Comparison of ENCODE assay signal across 1 cellular context in the genomic region with DNA sequence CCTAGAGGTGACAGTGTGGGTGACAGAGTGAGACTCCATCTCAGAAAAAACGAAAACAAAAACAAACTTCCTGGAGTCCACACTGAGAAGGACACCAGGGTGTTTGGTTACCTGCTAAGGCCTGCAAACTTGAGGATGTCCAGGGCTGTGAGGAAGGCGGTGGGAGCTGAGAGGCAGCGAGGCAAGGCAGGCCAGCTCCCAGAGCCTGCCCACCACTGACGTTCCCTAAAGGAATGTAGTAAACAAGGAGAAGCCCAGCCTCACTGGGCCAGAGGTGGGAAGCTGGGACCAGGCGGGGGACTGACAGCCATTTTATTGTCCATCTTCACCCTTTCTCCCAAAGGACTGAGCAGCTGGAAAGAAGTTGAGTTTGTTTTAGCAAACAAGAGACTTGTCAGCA.
TF ChIP-seq lines count a peak whose summit lies in the region.

No MANE protein-coding gene starts in this region.

TF ChIP-seq in H1, 55 proteins besides CTCF, POLR2A, EP300 and RAD21:
- TF ChIP-seq KDM5A (IDR thresholded peaks at IDR 0.05; ENCODE audit: low read length) (no peak), JUN (IDR thresholded peaks at IDR 0.05; ENCODE audit: low read depth, low read length) (no peak), HDAC2 (IDR thresholded peaks at IDR 0.05; ENCODE audit: borderline replicate concordance in 1 of 2, low read depth in 2 of 2, low read length in 2 of 2) (no peak), SP1 (IDR thresholded peaks at IDR 0.05; ENCODE audit: low read depth, low read length) (no peak)
- TF ChIP-seq, protein P1, sequence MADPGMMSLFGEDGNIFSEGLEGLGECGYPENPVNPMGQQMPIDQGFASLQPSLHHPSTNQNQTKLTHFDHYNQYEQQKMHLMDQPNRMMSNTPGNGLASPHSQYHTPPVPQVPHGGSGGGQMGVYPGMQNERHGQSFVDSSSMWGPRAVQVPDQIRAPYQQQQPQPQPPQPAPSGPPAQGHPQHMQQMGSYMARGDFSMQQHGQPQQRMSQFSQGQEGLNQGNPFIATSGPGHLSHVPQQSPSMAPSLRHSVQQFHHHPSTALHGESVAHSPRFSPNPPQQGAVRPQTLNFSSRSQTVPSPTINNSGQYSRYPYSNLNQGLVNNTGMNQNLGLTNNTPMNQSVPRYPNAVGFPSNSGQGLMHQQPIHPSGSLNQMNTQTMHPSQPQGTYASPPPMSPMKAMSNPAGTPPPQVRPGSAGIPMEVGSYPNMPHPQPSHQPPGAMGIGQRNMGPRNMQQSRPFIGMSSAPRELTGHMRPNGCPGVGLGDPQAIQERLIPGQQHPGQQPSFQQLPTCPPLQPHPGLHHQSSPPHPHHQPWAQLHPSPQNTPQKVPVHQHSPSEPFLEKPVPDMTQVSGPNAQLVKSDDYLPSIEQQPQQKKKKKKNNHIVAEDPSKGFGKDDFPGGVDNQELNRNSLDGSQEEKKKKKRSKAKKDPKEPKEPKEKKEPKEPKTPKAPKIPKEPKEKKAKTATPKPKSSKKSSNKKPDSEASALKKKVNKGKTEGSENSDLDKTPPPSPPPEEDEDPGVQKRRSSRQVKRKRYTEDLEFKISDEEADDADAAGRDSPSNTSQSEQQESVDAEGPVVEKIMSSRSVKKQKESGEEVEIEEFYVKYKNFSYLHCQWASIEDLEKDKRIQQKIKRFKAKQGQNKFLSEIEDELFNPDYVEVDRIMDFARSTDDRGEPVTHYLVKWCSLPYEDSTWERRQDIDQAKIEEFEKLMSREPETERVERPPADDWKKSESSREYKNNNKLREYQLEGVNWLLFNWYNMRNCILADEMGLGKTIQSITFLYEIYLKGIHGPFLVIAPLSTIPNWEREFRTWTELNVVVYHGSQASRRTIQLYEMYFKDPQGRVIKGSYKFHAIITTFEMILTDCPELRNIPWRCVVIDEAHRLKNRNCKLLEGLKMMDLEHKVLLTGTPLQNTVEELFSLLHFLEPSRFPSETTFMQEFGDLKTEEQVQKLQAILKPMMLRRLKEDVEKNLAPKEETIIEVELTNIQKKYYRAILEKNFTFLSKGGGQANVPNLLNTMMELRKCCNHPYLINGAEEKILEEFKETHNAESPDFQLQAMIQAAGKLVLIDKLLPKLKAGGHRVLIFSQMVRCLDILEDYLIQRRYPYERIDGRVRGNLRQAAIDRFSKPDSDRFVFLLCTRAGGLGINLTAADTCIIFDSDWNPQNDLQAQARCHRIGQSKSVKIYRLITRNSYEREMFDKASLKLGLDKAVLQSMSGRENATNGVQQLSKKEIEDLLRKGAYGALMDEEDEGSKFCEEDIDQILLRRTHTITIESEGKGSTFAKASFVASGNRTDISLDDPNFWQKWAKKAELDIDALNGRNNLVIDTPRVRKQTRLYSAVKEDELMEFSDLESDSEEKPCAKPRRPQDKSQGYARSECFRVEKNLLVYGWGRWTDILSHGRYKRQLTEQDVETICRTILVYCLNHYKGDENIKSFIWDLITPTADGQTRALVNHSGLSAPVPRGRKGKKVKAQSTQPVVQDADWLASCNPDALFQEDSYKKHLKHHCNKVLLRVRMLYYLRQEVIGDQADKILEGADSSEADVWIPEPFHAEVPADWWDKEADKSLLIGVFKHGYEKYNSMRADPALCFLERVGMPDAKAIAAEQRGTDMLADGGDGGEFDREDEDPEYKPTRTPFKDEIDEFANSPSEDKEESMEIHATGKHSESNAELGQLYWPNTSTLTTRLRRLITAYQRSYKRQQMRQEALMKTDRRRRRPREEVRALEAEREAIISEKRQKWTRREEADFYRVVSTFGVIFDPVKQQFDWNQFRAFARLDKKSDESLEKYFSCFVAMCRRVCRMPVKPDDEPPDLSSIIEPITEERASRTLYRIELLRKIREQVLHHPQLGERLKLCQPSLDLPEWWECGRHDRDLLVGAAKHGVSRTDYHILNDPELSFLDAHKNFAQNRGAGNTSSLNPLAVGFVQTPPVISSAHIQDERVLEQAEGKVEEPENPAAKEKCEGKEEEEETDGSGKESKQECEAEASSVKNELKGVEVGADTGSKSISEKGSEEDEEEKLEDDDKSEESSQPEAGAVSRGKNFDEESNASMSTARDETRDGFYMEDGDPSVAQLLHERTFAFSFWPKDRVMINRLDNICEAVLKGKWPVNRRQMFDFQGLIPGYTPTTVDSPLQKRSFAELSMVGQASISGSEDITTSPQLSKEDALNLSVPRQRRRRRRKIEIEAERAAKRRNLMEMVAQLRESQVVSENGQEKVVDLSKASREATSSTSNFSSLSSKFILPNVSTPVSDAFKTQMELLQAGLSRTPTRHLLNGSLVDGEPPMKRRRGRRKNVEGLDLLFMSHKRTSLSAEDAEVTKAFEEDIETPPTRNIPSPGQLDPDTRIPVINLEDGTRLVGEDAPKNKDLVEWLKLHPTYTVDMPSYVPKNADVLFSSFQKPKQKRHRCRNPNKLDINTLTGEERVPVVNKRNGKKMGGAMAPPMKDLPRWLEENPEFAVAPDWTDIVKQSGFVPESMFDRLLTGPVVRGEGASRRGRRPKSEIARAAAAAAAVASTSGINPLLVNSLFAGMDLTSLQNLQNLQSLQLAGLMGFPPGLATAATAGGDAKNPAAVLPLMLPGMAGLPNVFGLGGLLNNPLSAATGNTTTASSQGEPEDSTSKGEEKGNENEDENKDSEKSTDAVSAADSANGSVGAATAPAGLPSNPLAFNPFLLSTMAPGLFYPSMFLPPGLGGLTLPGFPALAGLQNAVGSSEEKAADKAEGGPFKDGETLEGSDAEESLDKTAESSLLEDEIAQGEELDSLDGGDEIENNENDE (IDR thresholded peaks at IDR 0.05; ENCODE audit: insufficient replicate concordance, low read length) = no peak
- TF ChIP-seq, protein P2, sequence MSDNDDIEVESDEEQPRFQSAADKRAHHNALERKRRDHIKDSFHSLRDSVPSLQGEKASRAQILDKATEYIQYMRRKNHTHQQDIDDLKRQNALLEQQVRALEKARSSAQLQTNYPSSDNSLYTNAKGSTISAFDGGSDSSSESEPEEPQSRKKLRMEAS (IDR thresholded peaks at IDR 0.05) = no peak
